ENCODE assay signal across 11 cellular contexts in the genomic region with DNA sequence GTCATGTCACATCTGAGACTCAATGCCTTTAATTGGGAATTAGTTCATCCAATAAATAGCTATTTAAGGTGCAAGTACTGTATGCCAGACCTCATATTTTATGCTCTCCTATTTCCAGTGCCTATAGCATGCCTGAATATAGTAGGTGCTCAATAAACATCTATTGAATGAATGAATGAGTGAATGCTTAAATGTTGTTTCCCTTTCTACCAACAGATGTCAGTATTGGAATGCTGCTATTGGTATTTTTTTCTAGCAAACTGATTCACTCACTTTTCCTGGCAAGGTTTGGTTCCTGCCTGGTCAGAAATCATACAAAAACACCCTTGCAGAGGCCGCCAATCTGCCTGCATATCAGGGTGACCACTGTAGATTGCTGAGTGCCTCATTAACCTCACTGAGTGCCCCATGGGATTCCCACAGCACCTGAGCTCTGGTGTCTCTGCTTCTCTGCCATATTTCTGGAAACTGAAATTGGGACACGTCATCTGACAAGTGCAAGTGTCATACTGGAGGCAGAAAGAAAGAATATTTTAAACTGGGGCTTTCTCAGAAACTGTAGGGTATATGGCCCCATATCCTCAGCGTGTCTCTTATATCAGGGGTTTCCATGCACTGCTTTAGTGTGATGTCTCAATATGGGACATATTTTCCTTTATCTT.
DNase-seq lines count a peak whose midpoint lies in the region; ATAC-seq and TF ChIP-seq lines count a peak whose summit lies in the region.
"Had no signal": no experiment of that assay in that cellular context is flagged by ENCODE, and none has a peak within 500 bp of the region (broad histone marks: within the 10 kb centered on the region; RNA-seq: fewer than 3 reads in every experiment).

No MANE protein-coding gene starts in this region.

- no peak overlapping the region for H3K27ac ChIP-seq in OCI-LY7 (ENCODE audit: low read depth, low read length, poor library complexity, severe bottlenecking)

- CTCF ChIA-PET in OCI-LY7 (lab: Charles Lee; ENCODE audit: unreplicated experiment): no interaction called here
- CTCF ChIA-PET in activated CD4-positive, alpha-beta memory T cell treated with anti-CD3 and anti-CD28 coated beads for 36 hours (lab: Charles Lee): no interaction called here

- no peak overlapping the region for H3K4me2 ChIP-seq in OCI-LY7 (ENCODE audit: low read length)

- no peak overlapping the region for H3K4me3 ChIP-seq in OCI-LY7 (ENCODE audit: low read depth, low read length, poor library complexity, severe bottlenecking)

- intact Hi-C loops in OCI-LY7 (cut with micrococcal nuclease; ENCODE audit: unreplicated experiment): no loop called here
- intact Hi-C loops in activated CD4-positive, alpha-beta memory T cell treated with anti-CD3 and anti-CD28 coated beads for 36 hours (cut with micrococcal nuclease): no loop called here

- no peaks in the 10 kb centered on the region for H3K9me2 ChIP-seq in OCI-LY7 (ENCODE audit: insufficient read depth, low read length)

- POLR2A ChIA-PET in OCI-LY7 (lab: Charles Lee): no interaction called here
- POLR2A ChIA-PET in activated CD4-positive, alpha-beta memory T cell treated with anti-CD3 and anti-CD28 coated beads for 36 hours (lab: Charles Lee): no interaction called here

- DNase-seq in HFFc6 (no peak), OCI-LY7 (ENCODE audit: low spot score) (no peak), nephron progenitor cell (no peak), NCI-H1436 treated with DMSO at 0.1 percent for 48 hours (lab: John Stamatoyannopoulos, UW) (no peak), MV-4-11 (lab: John Stamatoyannopoulos, UW) (no peak)
- DNase-seq in activated CD4-positive, alpha-beta memory T cell treated with anti-CD3 and anti-CD28 coated beads for 36 hours: no peak
- DNase-seq: activated CD4-positive, alpha-beta T cell treated with anti-CD3 and anti-CD28 coated beads, Interleukin-2, amount 50 U/mL, for 1 hour; posterior cingulate gyrus; SHP77 had no signal

- no peaks in the 10 kb centered on the region for H3K79me2 ChIP-seq in OCI-LY7 (ENCODE audit: insufficient read depth, low read depth, low read length)

- H4K20me1 ChIP-seq in OCI-LY7 (ENCODE audit: insufficient read depth, low read length): no peaks in the 10 kb centered on the region

- peaks cover 32% of the 10 kb centered on the region for H3K9me3 Mint-ChIP-seq in HFFc6
- H3K9me3 Mint-ChIP-seq in nephron progenitor cell: no peaks in the 10 kb centered on the region
- peaks cover under 1% of the 10 kb centered on the region for H3K9me3 Mint-ChIP-seq in activated CD4-positive, alpha-beta memory T cell treated with anti-CD3 and anti-CD28 coated beads for 36 hours

- TF ChIP-seq CTCF in HFFc6 (IDR thresholded peaks at IDR 0.05) (peak; percentile 29; the same call in 1 of the 2 replicates), OCI-LY7 (conservative IDR thresholded peaks at IDR 0.05; ENCODE audit: low read length) (0 out of 2 replicates have a peak, but pooled peaks have one; percentile 42), nephron progenitor cell (IDR thresholded peaks at IDR 0.05) (peak; percentile 21)

- no peak overlapping the region for H2AFZ ChIP-seq in OCI-LY7 (ENCODE audit: low read length)

- H3K27ac Mint-ChIP-seq in HFFc6: no peak overlapping the region
- H3K27ac Mint-ChIP-seq in nephron progenitor cell: no peak overlapping the region
- no peak overlapping the region for H3K27ac Mint-ChIP-seq in activated CD4-positive, alpha-beta memory T cell treated with anti-CD3 and anti-CD28 coated beads for 36 hours

- H3K4me3 Mint-ChIP-seq in HFFc6 (no peak overlapping the region), nephron progenitor cell (no peak overlapping the region)
- H3K4me3 Mint-ChIP-seq in activated CD4-positive, alpha-beta memory T cell treated with anti-CD3 and anti-CD28 coated beads for 36 hours: no peak overlapping the region

- H3K9me3 ChIP-seq in OCI-LY7 (ENCODE audit: low read length): no peaks in the 10 kb centered on the region

- no TSS peak for BruUV-seq in OCI-LY7 (replicated peaks; lab: Mats Ljungman, UMichigan)

- no peaks in the 10 kb centered on the region for H3K36me3 ChIP-seq in OCI-LY7 (ENCODE audit: insufficient read depth, low read length)

- ATAC-seq in GM18858 (IDR thresholded peaks at IDR 0.05; ENCODE audit: unreplicated experiment): peak; percentile 74
- no peak for ATAC-seq in GM19395 (IDR thresholded peaks at IDR 0.05; ENCODE audit: unreplicated experiment)

- H3K27me3 Mint-ChIP-seq in HFFc6 (ENCODE audit: insufficient read depth): no peaks in the 10 kb centered on the region
- H3K27me3 Mint-ChIP-seq in nephron progenitor cell (ENCODE audit: low read depth, poor library complexity): peaks cover 11% of the 10 kb centered on the region
- no peaks in the 10 kb centered on the region for H3K27me3 Mint-ChIP-seq in activated CD4-positive, alpha-beta memory T cell treated with anti-CD3 and anti-CD28 coated beads for 36 hours

- H3K4me1 ChIP-seq in OCI-LY7 (ENCODE audit: insufficient read depth, low read length, poor library complexity, severe bottlenecking): no peaks in the 10 kb centered on the region

- H3K4me1 Mint-ChIP-seq in HFFc6 (ENCODE audit: low read depth) (no peaks in the 10 kb centered on the region), nephron progenitor cell (no peaks in the 10 kb centered on the region)
- H3K4me1 Mint-ChIP-seq in activated CD4-positive, alpha-beta memory T cell treated with anti-CD3 and anti-CD28 coated beads for 36 hours (ENCODE audit: low read depth): no peaks in the 10 kb centered on the region

- H3K36me3 Mint-ChIP-seq in HFFc6 (ENCODE audit: low read depth): no peaks in the 10 kb centered on the region; the same call in 1 of the 2 replicates
- no peaks in the 10 kb centered on the region for H3K36me3 Mint-ChIP-seq in nephron progenitor cell (ENCODE audit: low read depth)
- no peaks in the 10 kb centered on the region for H3K36me3 Mint-ChIP-seq in activated CD4-positive, alpha-beta memory T cell treated with anti-CD3 and anti-CD28 coated beads for 36 hours
